In genomic region chr5:75281716-75282465, GRCh38 we compare ENCODE assay signal across 23 cellular contexts. TPM values are rescaled to one million over a fixed set of nuclear protein-coding genes. Genes with fewer than 3 reads are reported as not detected.
DNase-seq lines count a peak whose midpoint lies in the region; ATAC-seq and TF ChIP-seq lines count a peak whose summit lies in the region.
"Had no signal": no experiment of that assay in that cellular context is flagged by ENCODE, and none has a peak within 500 bp of the region (broad histone marks: within the 10 kb centered on the region; RNA-seq: fewer than 3 reads in every experiment).

No MANE protein-coding gene starts in this region.

- no peaks in the 10 kb centered on the region for H3F3A ChIP-seq in GM23338 (replicated peaks; ENCODE audit: low read depth)

- no peak overlapping the region for H3K27ac Mint-ChIP-seq in GM23338
- H3K27ac Mint-ChIP-seq: activated naive CD8-positive, alpha-beta T cell treated with anti-CD3 and anti-CD28 coated beads for 36 hours; naive B cell had no signal

- H3K4me3 ChIP-seq in GM23338 (no peak overlapping the region), epithelial cell of esophagus (ENCODE audit: low read length) (no peak overlapping the region), mucosa of descending colon (no peak overlapping the region), osteoblast (ENCODE audit: insufficient read depth, low read length) (no peak overlapping the region)
- H3K4me3 ChIP-seq: lung, ovary had no signal

- H3K4me1 ChIP-seq in GM23338 (ENCODE audit: insufficient read depth) (peaks cover 7% of the 10 kb centered on the region), mucosa of descending colon (ENCODE audit: low read depth) (peaks cover 25% of the 10 kb centered on the region), osteoblast (ENCODE audit: insufficient read depth, low read length) (no peaks in the 10 kb centered on the region)
- H3K4me1 ChIP-seq: Caco-2 had no signal

- H3K4me3 Mint-ChIP-seq in GM23338: no peak overlapping the region
- H3K4me3 Mint-ChIP-seq: activated naive CD8-positive, alpha-beta T cell treated with anti-CD3 and anti-CD28 coated beads for 36 hours; naive B cell had no signal

- H4K20me1 ChIP-seq in GM23338 (replicated peaks; ENCODE audit: insufficient read depth) (no peaks in the 10 kb centered on the region), osteoblast (ENCODE audit: insufficient read depth, low read length) (no peaks in the 10 kb centered on the region)

- H3K36me3 ChIP-seq in GM23338 (ENCODE audit: insufficient read depth) (no peaks in the 10 kb centered on the region), mucosa of descending colon (ENCODE audit: low read depth) (no peaks in the 10 kb centered on the region), osteoblast (ENCODE audit: insufficient read depth, low read length) (no peaks in the 10 kb centered on the region)
- H3K36me3 ChIP-seq: ovary had no signal

- no peaks in the 10 kb centered on the region for H3K9me3 Mint-ChIP-seq in GM23338
- H3K9me3 Mint-ChIP-seq: activated naive CD8-positive, alpha-beta T cell treated with anti-CD3 and anti-CD28 coated beads for 36 hours; naive B cell had no signal

- peaks cover 3% of the 10 kb centered on the region for H3K27me3 Mint-ChIP-seq in GM23338 (ENCODE audit: insufficient read depth, low read depth, poor library complexity)
- H3K27me3 Mint-ChIP-seq: activated naive CD8-positive, alpha-beta T cell treated with anti-CD3 and anti-CD28 coated beads for 36 hours had no signal

- no peaks in the 10 kb centered on the region for H3K36me3 Mint-ChIP-seq in GM23338 (ENCODE audit: low read depth)
- H3K36me3 Mint-ChIP-seq: activated naive CD8-positive, alpha-beta T cell treated with anti-CD3 and anti-CD28 coated beads for 36 hours; naive B cell had no signal

- no peak for DNase-seq in GM23338 (ENCODE audit: low spot score)
- peak; percentile 31 for DNase-seq in RPMI7951 (ENCODE audit: low read depth)
- peak; percentile 58 for DNase-seq in epithelial cell of esophagus (ENCODE audit: low read depth)
- no peak for DNase-seq in mucosa of descending colon
- DNase-seq in NCI-H82 treated with DMSO at 0.1 percent for 48 hours (lab: John Stamatoyannopoulos, UW; ENCODE audit: unreplicated experiment): no peak
- no peak for DNase-seq in foreskin melanocyte
- no peak for DNase-seq in osteoblast (ENCODE audit: insufficient read length, low spot score, missing footprints)
- DNase-seq: activated CD4-positive, CD25-positive, alpha-beta regulatory T cell; activated CD8-positive, alpha-beta memory T cell treated with anti-CD3 and anti-CD28 coated beads for 24 hours; activated naive CD8-positive, alpha-beta T cell treated with anti-CD3 and anti-CD28 coated beads for 36 hours; Caco-2; dermis blood vessel endothelial cell; GDM1; naive B cell; NCI-H2029 treated with DMSO at 0.1 percent for 48 hours; ovary; SIG-M5; stimulated activated CD4-positive, alpha-beta T cell treated with anti-CD3 and anti-CD28 coated beads, Interleukin-1b, Interleukin-23, amount 100 ng/mL, for 48 hours; T-helper 2 cell had no signal

- no peaks in the 10 kb centered on the region for H3K9me3 ChIP-seq in mucosa of descending colon
- H3K9me3 ChIP-seq in osteoblast (ENCODE audit: low read depth, low read length): no peaks in the 10 kb centered on the region
- H3K9me3 ChIP-seq: Caco-2, ovary had no signal

- intact Hi-C loops in mucosa of descending colon (cut with DNase I, micrococcal nuclease): no loop called here

- H3K27me3 ChIP-seq in GM23338 (ENCODE audit: insufficient read depth) (no peaks in the 10 kb centered on the region), osteoblast (ENCODE audit: insufficient read depth, low read length) (no peaks in the 10 kb centered on the region)
- H3K27me3 ChIP-seq: ovary had no signal

- ATAC-seq in GM23338 (no peak), mucosa of descending colon (peak; percentile 20)
- ATAC-seq: sciatic nerve had no signal

- TF ChIP-seq CTCF in GM23338 (conservative IDR thresholded peaks at IDR 0.05; ENCODE audit: low read depth in 2 of 2) (no peak), epithelial cell of esophagus (IDR thresholded peaks at IDR 0.05; ENCODE audit: insufficient read depth, low read depth, low read length, missing control alignments) (no peak), mucosa of descending colon (IDR thresholded peaks at IDR 0.05) (no peak), osteoblast (IDR thresholded peaks at IDR 0.05; ENCODE audit: extremely low read depth, low read depth, low read length) (no peak)

- H2AFZ ChIP-seq in GM23338: peak overlapping the region; percentile 76
- no peak overlapping the region for H2AFZ ChIP-seq in osteoblast (ENCODE audit: low read length)

- H3K4me2 ChIP-seq in GM23338 (no peak overlapping the region), osteoblast (ENCODE audit: insufficient read depth, low read length) (no peak overlapping the region)

- 0 out of 2 replicates have a peak, but pooled peaks cover 3% of the 10 kb centered on the region for H3K9me2 ChIP-seq in GM23338 (ENCODE audit: insufficient read depth)

- H3K79me2 ChIP-seq in GM23338 (replicated peaks; ENCODE audit: insufficient read depth) (no peaks in the 10 kb centered on the region), osteoblast (ENCODE audit: insufficient read depth, low read length) (no peaks in the 10 kb centered on the region)

- H3K4me1 Mint-ChIP-seq in GM23338: peaks cover 10% of the 10 kb centered on the region; the same call in 2 of the 3 replicates
- H3K4me1 Mint-ChIP-seq: naive B cell had no signal

- H3K27ac ChIP-seq in GM23338 (ENCODE audit: low read depth) (no peak overlapping the region), osteoblast (ENCODE audit: low read depth, low read length) (no peak overlapping the region)
- H3K27ac ChIP-seq: epithelial cell of prostate, ovary had no signal

TF ChIP-seq in GM23338, 12 proteins besides CTCF, POLR2A, EP300 and RAD21 (continues in another document):
- no peak for TF ChIP-seq EZH2 (IDR thresholded peaks at IDR 0.05; ENCODE audit: low read depth, unreplicated experiment)
- no peak for TF ChIP-seq JUNB (IDR thresholded peaks at IDR 0.05; ENCODE audit: unreplicated experiment)
- TF ChIP-seq REST (IDR thresholded peaks at IDR 0.05; ENCODE audit: unreplicated experiment): no peak
- TF ChIP-seq ZNF114 (CRISPR knock-in tag; IDR thresholded peaks at IDR 0.05): no peak
- no peak for TF ChIP-seq NANOG (IDR thresholded peaks at IDR 0.05; ENCODE audit: borderline replicate concordance)
- TF ChIP-seq ETS1 (IDR thresholded peaks at IDR 0.05): no peak
- TF ChIP-seq EZH2phosphoT487 (IDR thresholded peaks at IDR 0.05; ENCODE audit: unreplicated experiment): no peak
- TF ChIP-seq CREB1 (CRISPR knock-in tag; IDR thresholded peaks at IDR 0.05; ENCODE audit: low read depth): no peak

RNA-seq across cellular contexts. Expression of gene ANKRD31, which starts 45.2 kb away (rescaled TPM):
- total RNA-seq in GM23338 (2014; rRNA removed; shearing (Covaris generic)): 0.16 and 0.59 TPM in 2 replicates
- polyA plus RNA-seq in GM23338 (2016; fragmentation: Nextera tagmentation; extraction: Ambion mirVana): 0.18 and 0.30 TPM in 2 replicates
- total RNA-seq in RPMI7951 (2014; rRNA removed; shearing (Covaris generic)): under 0.01 TPM in 1 of 2 replicates, not detected in the other
- total RNA-seq in mucosa of descending colon (under 1 TPM; 0.14 to 0.17 (median 0.16) TPM), osteoblast (0.29 and 0.36 TPM in 2 replicates)
- total RNA-seq: dermis blood vessel endothelial cell, glomerular endothelial cell had no signal

RNA-seq across cellular contexts. Expression of gene HMGCR, which starts 55.1 kb away (rescaled TPM):
- total RNA-seq in GM23338 (2014; rRNA removed; shearing (Covaris generic)): 331 and 381 TPM in 2 replicates
- 60.6 and 72.2 TPM in 2 replicates for polyA plus RNA-seq in GM23338 (2016; fragmentation: Nextera tagmentation; extraction: Ambion mirVana)
- total RNA-seq in RPMI7951 (2014; rRNA removed; shearing (Covaris generic)): 28.4 and 33.9 TPM in 2 replicates
- 100 to 1,000 TPM in 2 of 3 donors, 10 to 100 TPM in 1; 91.4 to 184 (median 149) TPM for total RNA-seq in mucosa of descending colon
- total RNA-seq in osteoblast: 144 and 150 TPM in 2 replicates

Comparison
In these comparisons a context has a peak if more than half of its experiments do, and no peak if none do; other contexts are left out.
1. DNase-seq: peak in RPMI7951 (single experiment) and epithelial cell of esophagus (single experiment); none in GM23338 (single experiment), mucosa of descending colon (0 of 3), NCI-H82 treated with DMSO at 0.1 percent for 48 hours (single experiment), foreskin melanocyte (single experiment) and osteoblast (single experiment).